Comparison of ENCODE assay signal across 8 cellular contexts in genomic region chr9:91949946-91950664, GRCh38. TPM values are rescaled to one million over a fixed set of nuclear protein-coding genes. Genes with fewer than 3 reads are reported as not detected.
A peak's percentile ranks its signal among the peaks of the same experiment; 100 is the strongest.
DNase-seq lines count a peak whose midpoint lies in the region; ATAC-seq, FAIRE-seq and TF ChIP-seq lines count a peak whose summit lies in the region.

ROR2 (minus strand) TSS chr9:91950228.

- H3K9ac ChIP-seq in GM12878 (ENCODE audit: control insufficient read depth, insufficient read depth, low read length) (no peak within 1 kb of the TSS), iPS-18a (ENCODE audit: low read length) (peak within 1 kb of the TSS; percentile 45), smooth muscle cell (ENCODE audit: low read depth) (peak within 1 kb of the TSS; percentile 61)

- H3K4me1 ChIP-seq in RWPE2 (ENCODE audit: insufficient read depth, poor library complexity, severe bottlenecking), result peaks cover 2% of the 10 kb centered on the region
- no peaks in the 10 kb centered on the region for H3K4me1 ChIP-seq in GM12878 (ENCODE audit: control insufficient read depth, insufficient read depth, low read length)
- peaks cover 22% of the 10 kb centered on the region for H3K4me1 ChIP-seq in iPS-18a (ENCODE audit: control insufficient read depth, low read depth, low read length)
- peaks cover 46% of the 10 kb centered on the region for H3K4me1 ChIP-seq in smooth muscle cell (ENCODE audit: low read depth)

- no peak for TF ChIP-seq EP300 in GM12878 (IDR thresholded peaks at IDR 0.05; ENCODE audit: borderline replicate concordance in 1 of 2, control insufficient read depth in 1 of 2, low read depth in 2 of 2, low read length in 2 of 2)

- CTCF ChIA-PET in GM12878 (lab: Yijun Ruan, JAX), result interaction anchor here (0.7 to 2.1 kb wide), 5 partner anchors 9 to 179 kb away, joined by 3 to 6 read pairs (median 4); no protein-coding TSS in a partner anchor

- DNase-seq in DMS153 (lab: John Stamatoyannopoulos, UW) (peak; percentile 42), HFF-Myc (ENCODE audit: extremely low read depth, low read depth) (no peak), RWPE2 (ENCODE audit: low spot score) (no peak), GM12878 (ENCODE audit: low read depth, low spot score) (no peak), smooth muscle cell (lab: John Stamatoyannopoulos, UW; ENCODE audit: unreplicated experiment) (peak; percentile 51), cerebellum (ENCODE audit: low spot score) (no peak), NCI-H446 (lab: John Stamatoyannopoulos, UW) (no peak)

- FAIRE-seq in GM12878 (lab: Jason Lieb, UNC), result no peak

- H3K79me2 ChIP-seq in GM12878 (ENCODE audit: control insufficient read depth, insufficient read depth, low read length), result no peaks in the 10 kb centered on the region
- peaks cover 28% of the 10 kb centered on the region for H3K79me2 ChIP-seq in smooth muscle cell (ENCODE audit: low read depth)

- peak; percentile 22; the same call in 1 of the 2 replicates for TF ChIP-seq RAD21 in GM12878 (IDR thresholded peaks at IDR 0.05; ENCODE audit: insufficient read depth, low read depth, low read length)

- BruUV-seq in GM12878 (replicated peaks; lab: Mats Ljungman, UMichigan), result no TSS peak

- no peaks in the 10 kb centered on the region for H3K9me3 ChIP-seq in RWPE2 (ENCODE audit: severe bottlenecking)
- H3K9me3 ChIP-seq in GM12878 (replicated peaks; ENCODE audit: control insufficient read depth, insufficient read depth, low read length), result no peaks in the 10 kb centered on the region
- no peaks in the 10 kb centered on the region for H3K9me3 ChIP-seq in iPS-18a (ENCODE audit: control insufficient read depth, low read depth, low read length)
- no peaks in the 10 kb centered on the region for H3K9me3 ChIP-seq in smooth muscle cell (replicated peaks; ENCODE audit: low read depth)

- H3K36me3 ChIP-seq in RWPE2 (ENCODE audit: low read depth) (no peaks in the 10 kb centered on the region), GM12878 (ENCODE audit: control insufficient read depth in 2 of 2, insufficient read depth in 2 of 2, low read length in 1 of 2) (no peaks in the 10 kb centered on the region), iPS-18a (ENCODE audit: control insufficient read depth, low read depth, low read length) (no peaks in the 10 kb centered on the region), smooth muscle cell (ENCODE audit: low read depth) (no peaks in the 10 kb centered on the region)

- no peak for TF ChIP-seq POLR2A in GM12878 (IDR thresholded peaks at IDR 0.05; ENCODE audit: low read depth, low read length)

- H3K4me2 ChIP-seq in GM12878 (ENCODE audit: control insufficient read depth, insufficient read depth) (peak within 1 kb of the TSS; percentile 75), smooth muscle cell (peak within 1 kb of the TSS; percentile 90)

- H3K27ac ChIP-seq in RWPE2 (ENCODE audit: poor library complexity, severe bottlenecking) (no peak within 1 kb of the TSS), GM12878 (ENCODE audit: control insufficient read depth, insufficient read depth) (no peak within 1 kb of the TSS), iPS-18a (ENCODE audit: low read length) (no peak within 1 kb of the TSS), smooth muscle cell (ENCODE audit: low read depth) (peak within 1 kb of the TSS; percentile 21)

- in situ Hi-C loops in GM12878 (cut with MboI), result no loop called here

- H3K27me3 ChIP-seq in RWPE2 (ENCODE audit: insufficient read depth, poor library complexity, severe bottlenecking) (peaks cover 67% of the 10 kb centered on the region), GM12878 (replicated peaks in 1 of 2; ENCODE audit: control insufficient read depth in 2 of 2, insufficient read depth in 2 of 2, low read length in 1 of 2) (peaks cover 10 to 26% of the 10 kb centered on the region in 2 experiments), iPS-18a (ENCODE audit: control insufficient read depth, insufficient read depth, low read length) (peaks cover 74% of the 10 kb centered on the region), smooth muscle cell (ENCODE audit: low read depth) (no peaks in the 10 kb centered on the region)

- TF ChIP-seq CTCF in HFF-Myc (IDR thresholded peaks at IDR 0.05; ENCODE audit: low read depth, low read length, missing control alignments), result peak; percentile 35
- TF ChIP-seq CTCF in RWPE2 (IDR thresholded peaks at IDR 0.05; ENCODE audit: poor library complexity, severe bottlenecking), result peak; percentile 82
- peak; percentile 34 to 36 (median 35); a peak in 4 of 6 replicates for TF ChIP-seq CTCF in GM12878 (IDR thresholded peaks at IDR 0.05 in 2 of 3, conservative IDR thresholded peaks at IDR 0.05 in 1 of 3; ENCODE audit: control insufficient read depth in 2 of 3, extremely low read depth in 1 of 3, insufficient read depth in 1 of 3, low read depth in 3 of 3, low read length in 3 of 3)
- TF ChIP-seq CTCF in smooth muscle cell (IDR thresholded peaks at IDR 0.05; ENCODE audit: borderline replicate concordance, insufficient read depth, poor library complexity, severe bottlenecking), result peak; percentile 67

- H3K4me3 ChIP-seq in HFF-Myc (replicated peaks; ENCODE audit: low read depth, low read length) (peak within 1 kb of the TSS; percentile 60), RWPE2 (ENCODE audit: severe bottlenecking) (peak within 1 kb of the TSS; percentile 36), GM12878 (peak within 1 kb of the TSS; percentile 11; the same call in 1 of the 2 replicates), iPS-18a (ENCODE audit: low read length) (peak within 1 kb of the TSS; percentile 67), smooth muscle cell (peak within 1 kb of the TSS; percentile 92)

- intact Hi-C loops in GM12878 (cut with micrococcal nuclease; ENCODE audit: unreplicated experiment), result loop anchor here (1.0 kb wide), 1 partner anchor 175 kb away; no protein-coding TSS in a partner anchor

- ATAC-seq in RWPE2 (ENCODE audit: low read depth) (peak; percentile 59), GM12878 (peak; percentile 92)

- no peaks in the 10 kb centered on the region for H4K20me1 ChIP-seq in GM12878 (ENCODE audit: control insufficient read depth, insufficient read depth)
- peaks cover 18% of the 10 kb centered on the region for H4K20me1 ChIP-seq in smooth muscle cell (ENCODE audit: low read depth)

- no peak within 1 kb of the TSS for H2AFZ ChIP-seq in GM12878 (ENCODE audit: control insufficient read depth, low read depth, low read length)
- H2AFZ ChIP-seq in smooth muscle cell (ENCODE audit: low read depth), result peak within 1 kb of the TSS; percentile 85

- RAD21 ChIA-PET in GM12878 (lab: Charles Lee; ENCODE audit: unreplicated experiment), result interaction anchor here (1.0 kb wide), 1 partner anchor 1035 kb away, joined by 3 read pairs; no protein-coding TSS in a partner anchor

- WGBS in GM12878 (ENCODE audit: insufficient coverage, insufficient replicate concordance, low lambda C conversion rate, missing lambda C conversion rate), result 25% methylated on average over 41 of the region's 81 CpGs
- WGBS in smooth muscle cell (ENCODE audit: low lambda C conversion rate), result under 1% methylated on average over 60 of the region's 81 CpGs

- H3F3A ChIP-seq in smooth muscle cell (ENCODE audit: low read depth), result peaks cover 25% of the 10 kb centered on the region

- POLR2A ChIA-PET in GM12878 (lab: Charles Lee), result no interaction called here

- SMC1A ChIA-PET in GM12878 (lab: Charles Lee; ENCODE audit: uncharacterized antibody, unreplicated experiment), result interaction anchor here (0.9 kb wide), 1 partner anchor 14 kb away, joined by 3 read pairs; no protein-coding TSS in a partner anchor

TF ChIP-seq in GM12878, 131 proteins besides CTCF, POLR2A, EP300 and RAD21:
- peak; percentile 97 for TF ChIP-seq SUZ12 (IDR thresholded peaks at IDR 0.05; ENCODE audit: unreplicated experiment)
- no peak for TF ChIP-seq SMAD5 (IDR thresholded peaks at IDR 0.05; ENCODE audit: low read depth)
- TF ChIP-seq SMC3 (IDR thresholded peaks at IDR 0.05; ENCODE audit: borderline replicate concordance, low read length), result peak; percentile 9; the same call in 1 of the 2 replicates

RNA-seq across cellular contexts. Expression of gene ROR2, which starts in this region (rescaled TPM):
- total RNA-seq in GM12878 (2013; cell fraction: nucleolus; rRNA removed), result not detected in 2 replicates
- total RNA-seq in GM12878 (2014; rRNA removed) (not detected in 2 replicates), GM12878 (2014; rRNA removed; fragmentation: Illumina TruSeq; extraction: Trizol) (not detected in 2 replicates), GM12878 (2021) (0.05 TPM in 1 of 2 replicates, not detected in the other), smooth muscle cell (15.7 and 16.7 TPM in 2 replicates), cerebellum (7.1 TPM)
- not detected for polyA plus RNA-seq in GM12878 (2011; ENCODE audit: low read depth)
- polyA plus RNA-seq in GM12878 (2011; rRNA removed) (not detected in 2 replicates), GM12878 (2014; fragmentation: Illumina TruSeq; extraction: Trizol) (not detected in 2 replicates), GM12878 (2014; fragmentation: Nextera tagmentation; extraction: Ambion mirVana) (not detected), GM12878 (2014; rRNA removed) (0.03 TPM in 1 of 2 replicates, not detected in the other), GM12878 (2016; fragmentation: Nextera tagmentation; extraction: Ambion mirVana) (not detected), smooth muscle cell (16.3 and 21.7 TPM in 2 replicates)
- polyA plus RNA-seq in GM12878 (2011; cell fraction: cytosol; rRNA removed), result 0.02 TPM in 1 of 2 replicates, not detected in the other
- not detected in 2 replicates for polyA plus RNA-seq in GM12878 (2011; cell fraction: nucleus; rRNA removed)
- polyA plus RNA-seq in GM12878 (2012), result 0.06 TPM in 1 of 2 replicates, not detected in the other
- 0.15 TPM in 1 of 2 replicates, not detected in the other for polyA minus RNA-seq in GM12878 (2011; rRNA and poly(A)+ RNA removed)
- not detected in 2 replicates for polyA minus RNA-seq in GM12878 (2011; cell fraction: cytosol; rRNA and poly(A)+ RNA removed)
- polyA minus RNA-seq in GM12878 (2011; cell fraction: nucleus; rRNA and poly(A)+ RNA removed), result not detected in 2 replicates

Comparison
In these comparisons a context has a peak if more than half of its experiments do, and no peak if none do; other contexts are left out.
1. RNA of gene ROR2 (polyA plus RNA-seq): 16.3 to 21.7 TPM in smooth muscle cell; 0.02 to 0.06 TPM in GM12878; every median in the first group is over 10 times any median in the second.
2. Peak in ATAC-seq, H3K4me3 ChIP-seq and H3K4me2 ChIP-seq in GM12878; RNA of the gene not detected or under 1 TPM.
3. DNase-seq: peak in DMS153 (single experiment) and smooth muscle cell (single experiment); none in HFF-Myc (single experiment), RWPE2 (single experiment), GM12878 (single experiment), cerebellum (single experiment) and NCI-H446 (0 of 2).
4. H3K4me3 ChIP-seq: peak in every context shown above with its lines; median percentile 92 in smooth muscle cell; 67 in iPS-18a; 60 in HFF-Myc; 36 in RWPE2; 11 in GM12878.
5. Peak in every context shown above with its lines, with median percentiles within 50 percentile points of each other: CTCF ChIP-seq.